Comparison of ENCODE assay signal across 23 cellular contexts in genomic region chr4:67892905-67893304, GRCh38. TPM values are rescaled to one million over a fixed set of nuclear protein-coding genes. Genes with fewer than 3 reads are reported as not detected.
DNase-seq lines count a peak whose midpoint lies in the region; ATAC-seq, FAIRE-seq and TF ChIP-seq lines count a peak whose summit lies in the region.
"Had no signal": no experiment of that assay in that cellular context is flagged by ENCODE, and none has a peak within 500 bp of the region (broad histone marks: within the 10 kb centered on the region; RNA-seq: fewer than 3 reads in every experiment).

No MANE protein-coding gene starts in this region.

- CTCF ChIA-PET in HepG2 (lab: Yijun Ruan, JAX; ENCODE audit: low intra/inter-chr PET ratio, low total read pairs) = no interaction called here

- H3K9me3 ChIP-seq in HepG2 (ENCODE audit: low read length) (no peaks in the 10 kb centered on the region), right lobe of liver (no peaks in the 10 kb centered on the region)
- H3K9me3 ChIP-seq: SJCRH30, upper lobe of right lung had no signal

- FAIRE-seq in HepG2 (lab: Jason Lieb, UNC) = no peak
- FAIRE-seq: GM12892, HTR-8/SVneo had no signal

- no peaks in the 10 kb centered on the region for H4K20me1 ChIP-seq in HepG2 (ENCODE audit: insufficient read depth, low read length)

- intact Hi-C loops in HepG2 (cut with micrococcal nuclease; ENCODE audit: unreplicated experiment) (no loop called here), right lobe of liver (cut with DNase I) (no loop called here), left cardiac atrium (cut with DNase I) (no loop called here)

- TF ChIP-seq EP300 in HepG2 (IDR thresholded peaks at IDR 0.05; ENCODE audit: low read depth in 2 of 2, low read length in 2 of 2) (no peak), HepG2 (CRISPR knock-in tag; IDR thresholded peaks at IDR 0.05; ENCODE audit: borderline replicate concordance) (no peak)

- TF ChIP-seq CTCF in HepG2 (CRISPR knock-in tag; IDR thresholded peaks at IDR 0.05) (peak; percentile 13; the same call in 1 of the 2 replicates), right lobe of liver (IDR thresholded peaks at IDR 0.05) (no peak), fibroblast of the aortic adventitia (IDR thresholded peaks at IDR 0.05; ENCODE audit: insufficient read depth, low read length) (peak; percentile 10)

- no peaks in the 10 kb centered on the region for H3K36me3 ChIP-seq in HepG2 (replicated peaks in 1 of 2; ENCODE audit: control insufficient read depth in 1 of 2, insufficient read depth in 2 of 2, low read length in 2 of 2)
- H3K36me3 ChIP-seq in right lobe of liver = no peaks in the 10 kb centered on the region
- H3K36me3 ChIP-seq: breast epithelium, SJCRH30, upper lobe of right lung had no signal

- H3K9ac ChIP-seq in HepG2 (ENCODE audit: insufficient read depth, low read depth, low read length) = no peak overlapping the region

- no TSS peak for BruUV-seq in HepG2 (replicated peaks; lab: Mats Ljungman, UMichigan)

- 17% methylated on average over 3 of the region's 3 CpGs for WGBS in HepG2 (ENCODE audit: low lambda C conversion rate)
- WGBS in right lobe of liver (ENCODE audit: insufficient coverage, low coverage, low lambda C conversion rate, missing lambda C conversion rate) = 63% methylated on average over 2 of the region's 3 CpGs

- no peaks in the 10 kb centered on the region for H3K4me1 ChIP-seq in HepG2 (ENCODE audit: insufficient read depth, low read length)
- no peaks in the 10 kb centered on the region for H3K4me1 ChIP-seq in right lobe of liver
- H3K4me1 ChIP-seq: breast epithelium, SJCRH30, upper lobe of right lung had no signal

- no peak for ATAC-seq in HepG2
- no peak for ATAC-seq in right lobe of liver
- ATAC-seq in left cardiac atrium = no peak
- no peak for ATAC-seq in GM19395 (IDR thresholded peaks at IDR 0.05; ENCODE audit: unreplicated experiment)
- ATAC-seq in left lobe of liver = no peak
- ATAC-seq: upper lobe of right lung had no signal

- H3K27me3 ChIP-seq in HepG2 (ENCODE audit: control insufficient read depth in 1 of 2, insufficient read depth in 2 of 2, low read length in 2 of 2) (no peaks in the 10 kb centered on the region; a peak in 1 of 5 replicates), right lobe of liver (no peaks in the 10 kb centered on the region)
- H3K27me3 ChIP-seq: breast epithelium, SJCRH30, upper lobe of right lung had no signal

- H3K27ac ChIP-seq in HepG2 (ENCODE audit: extremely low read length, insufficient read depth, low read length) = no peak overlapping the region
- no peak overlapping the region for H3K27ac ChIP-seq in right lobe of liver
- H3K27ac ChIP-seq: breast epithelium, SJCRH30, upper lobe of right lung had no signal

- no peak overlapping the region for H3K4me2 ChIP-seq in HepG2 (ENCODE audit: low read depth, low read length)

- H2AFZ ChIP-seq in HepG2 (ENCODE audit: low read length) = no peak overlapping the region

- no peaks in the 10 kb centered on the region for H3K79me2 ChIP-seq in HepG2 (ENCODE audit: insufficient read depth, low read length)

- DNase-seq in HepG2 (ENCODE audit: low spot score) (no peak), right lobe of liver (no peak), SK-MEL-5 (ENCODE audit: low read depth, low spot score) (peak; percentile 14), fibroblast of the aortic adventitia (ENCODE audit: low read depth) (no peak), left cardiac atrium (no peak), left lobe of liver (ENCODE audit: low spot score) (no peak), NCI-H2081 treated with DMSO at 0.1 percent for 48 hours (lab: John Stamatoyannopoulos, UW) (no peak)
- DNase-seq: activated CD4-positive, alpha-beta T cell treated with anti-CD3 and anti-CD28 coated beads, Interleukin-2, amount 10 ng/mL, durations not matched to agents 24 days and 14 days; activated naive CD8-positive, alpha-beta T cell treated with anti-CD3 and anti-CD28 coated beads for 36 hours; activated T-cell treated with anti-CD3 and anti-CD28 coated beads, Interleukin-2, amount 50 U/mL, for 24 hours; GF-D8; NCI-H1694; NCI-H446 treated with DMSO at 0.1 percent for 48 hours; SJCRH30; stimulated activated CD4-positive, alpha-beta T cell treated with anti-CD3 and anti-CD28 coated beads, Interleukin-12 subunit alpha, Interleukin-12 subunit beta, amount 100 ng/mL, for 4 hours; T-helper 9 cell; upper lobe of right lung had no signal

- TF ChIP-seq RAD21 in HepG2 (CRISPR knock-in tag; IDR thresholded peaks at IDR 0.05) = no peak

- TF ChIP-seq POLR2A in HepG2 (IDR thresholded peaks at IDR 0.05; ENCODE audit: insufficient read depth in 1 of 2, low read depth in 2 of 2, low read length in 2 of 2) = no peak
- no peak for TF ChIP-seq POLR2A in right lobe of liver (IDR thresholded peaks at IDR 0.05)

- POLR2A ChIA-PET in HepG2 (lab: Yijun Ruan, JAX) = no interaction called here

- H3K4me3 ChIP-seq in HepG2 (replicated peaks in 1 of 3; ENCODE audit: insufficient read depth in 1 of 3, low read depth in 2 of 3, low read length in 3 of 3) (no peak overlapping the region), right lobe of liver (no peak overlapping the region), fibroblast of the aortic adventitia (ENCODE audit: low read depth, low read length) (no peak overlapping the region)
- H3K4me3 ChIP-seq: breast epithelium, SJCRH30, upper lobe of right lung had no signal

- in situ Hi-C loops in HepG2 (cut with HindIII; ENCODE audit: extremely low pct_ligation_motif_present, low pct_unique_long_range_greater_than_20kb) = no loop called here
- in situ Hi-C loops in SK-MEL-5 (cut with HindIII; ENCODE audit: low pct_unique_long_range_greater_than_20kb, low sequenced_read_pairs) = no loop called here

TF ChIP-seq in HepG2, 621 proteins besides CTCF, POLR2A, EP300 and RAD21 (continues in another document):
- TF ChIP-seq CERS6 (CRISPR knock-in tag; IDR thresholded peaks at IDR 0.05) (no peak), SMC3 (IDR thresholded peaks at IDR 0.05; ENCODE audit: low read length) (no peak), SPEN (CRISPR knock-in tag; IDR thresholded peaks at IDR 0.05; ENCODE audit: low read depth) (no peak)

RNA-seq across cellular contexts. Expression of gene TMPRSS11D, which starts 9.1 kb away (rescaled TPM):
- not detected in 2 replicates for total RNA-seq in HepG2 (2016; rRNA removed; fragmentation: Illumina TruSeq; extraction: Trizol)
- not detected in 2 replicates for total RNA-seq in HepG2 (2016; cell fraction: cytosol; rRNA removed; fragmentation: Illumina TruSeq; extraction: Trizol; ENCODE audit: low read depth)
- not detected in 2 replicates for total RNA-seq in HepG2 (2016; cell fraction: insoluble cytoplasmic fraction; rRNA removed; fragmentation: Illumina TruSeq; extraction: Trizol)
- not detected in 2 replicates for total RNA-seq in HepG2 (2016; cell fraction: membrane; rRNA removed; fragmentation: Illumina TruSeq; extraction: Trizol)
- 0.34 TPM in 1 of 2 replicates, not detected in the other for total RNA-seq in HepG2 (2016; cell fraction: nucleus; rRNA removed; fragmentation: Illumina TruSeq; extraction: Trizol)
- polyA plus RNA-seq in HepG2 (2011; rRNA removed) = not detected in 2 replicates
- not detected in 2 replicates for polyA plus RNA-seq in HepG2 (2011; cell fraction: cytosol; rRNA removed)
- polyA plus RNA-seq in HepG2 (2011; cell fraction: nucleus; rRNA removed) = not detected in 2 replicates
- not detected in 2 replicates for polyA plus RNA-seq in HepG2 (2012)
- not detected in 2 replicates for polyA plus RNA-seq in HepG2 (2016; cell fraction: cytosol; fragmentation: Illumina TruSeq; extraction: Trizol; ENCODE audit: low read depth)
- polyA plus RNA-seq in HepG2 (2016; cell fraction: insoluble cytoplasmic fraction; fragmentation: Illumina TruSeq; extraction: Trizol; ENCODE audit: low read depth) = not detected in 2 replicates
- not detected in 2 replicates for polyA plus RNA-seq in HepG2 (2016; cell fraction: membrane; fragmentation: Illumina TruSeq; extraction: Trizol; ENCODE audit: low read depth)
- polyA plus RNA-seq in HepG2 (2016; cell fraction: nucleus; fragmentation: Illumina TruSeq; extraction: Trizol; ENCODE audit: insufficient read depth, low read depth) = not detected in 2 replicates
- polyA minus RNA-seq in HepG2 (2011; rRNA and poly(A)+ RNA removed; ENCODE audit: low replicate concordance) = not detected in 2 replicates
- polyA minus RNA-seq in HepG2 (2011; cell fraction: cytosol; rRNA and poly(A)+ RNA removed) = not detected in 2 replicates
- polyA minus RNA-seq in HepG2 (2011; cell fraction: nucleus; rRNA and poly(A)+ RNA removed) = 0.12 TPM in 1 of 2 replicates, not detected in the other
- total RNA-seq in right lobe of liver = not detected
- total RNA-seq in SK-MEL-5 (2014; rRNA removed; shearing (Covaris generic)) = not detected in 2 replicates
- not detected in 2 replicates for polyA plus RNA-seq in SK-MEL-5 (2015; cell fraction: cytosol; rRNA removed)
- polyA plus RNA-seq in SK-MEL-5 (2015; cell fraction: nucleus; rRNA removed) = not detected in 2 replicates
- 0.09 TPM in 1 of 2 replicates, not detected in the other for total RNA-seq in fibroblast of the aortic adventitia (ENCODE audit: low replicate concordance)
- total RNA-seq in left cardiac atrium = not detected
- total RNA-seq in left lobe of liver = not detected
- total RNA-seq: A673; activated CD4-positive, alpha-beta T cell treated with anti-CD3 and anti-CD28 coated beads, Interleukin-2, amount 10 ng/mL, durations not matched to agents 24 days and 14 days; activated naive CD8-positive, alpha-beta T cell treated with anti-CD3 and anti-CD28 coated beads for 36 hours; breast epithelium; pulmonary artery endothelial cell; SJCRH30; upper lobe of right lung had no signal

Comparison
In these comparisons a context has a peak if more than half of its experiments do, and no peak if none do; other contexts are left out.
1. CTCF ChIP-seq: peak in HepG2 (single experiment) and fibroblast of the aortic adventitia (single experiment); none in right lobe of liver (0 of 4).